In the genomic region with DNA sequence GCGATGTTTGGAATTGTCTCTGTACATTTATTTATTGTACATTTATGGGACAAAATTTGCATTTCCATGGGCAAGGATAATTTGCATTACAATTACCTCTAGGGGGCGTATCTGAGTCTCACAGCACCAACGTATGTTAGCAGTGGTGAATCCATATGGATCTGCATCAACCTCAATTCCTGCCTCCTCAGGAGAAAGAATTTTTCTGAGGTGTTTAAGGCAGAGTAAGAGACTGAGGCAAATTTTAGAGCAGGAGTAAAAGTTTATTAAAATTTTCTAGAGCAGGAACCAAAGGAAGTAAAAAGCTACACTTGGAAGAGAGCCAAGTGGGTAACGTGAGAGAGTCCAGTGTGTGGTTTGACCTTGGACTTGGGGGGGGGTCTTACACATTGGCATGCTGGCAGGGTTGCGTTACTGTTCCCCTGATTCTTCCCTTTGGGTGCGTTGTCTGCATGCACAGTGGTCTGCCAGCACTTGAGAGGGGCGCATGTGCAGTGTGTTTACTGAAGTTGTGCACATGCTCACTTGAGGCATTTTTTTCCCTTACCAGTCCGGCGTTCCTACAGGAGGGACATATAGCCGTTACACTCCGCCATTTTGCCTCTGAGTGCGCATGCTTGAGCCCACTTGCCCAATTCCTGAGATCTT, we compare ENCODE assay signal across 8 cellular contexts. TPM values are rescaled to one million over a fixed set of nuclear protein-coding genes. Genes with fewer than 3 reads are reported as not detected.
DNase-seq lines count a peak whose midpoint lies in the region; ATAC-seq and TF ChIP-seq lines count a peak whose summit lies in the region.

No MANE protein-coding gene starts in this region.

- peak overlapping the region in 2 of 7 donors; percentile 15 to 58 for H3K27ac Mint-ChIP-seq in CD14-positive monocyte

- peaks cover 22% of the 10 kb centered on the region for H3K4me1 Mint-ChIP-seq in CD14-positive monocyte

- no peak overlapping the region for H3K4me3 Mint-ChIP-seq in CD14-positive monocyte

- peak; percentile 83 for TF ChIP-seq CTCF in CD14-positive monocyte (IDR thresholded peaks at IDR 0.05)
- peak; percentile 79 for TF ChIP-seq CTCF in fibroblast of the aortic adventitia (IDR thresholded peaks at IDR 0.05; ENCODE audit: insufficient read depth, low read length)

- intact Hi-C loops in CD14-positive monocyte (cut with micrococcal nuclease) (no loop called here), sciatic nerve (cut with DNase I) (no loop called here)

- H3K36me3 Mint-ChIP-seq in CD14-positive monocyte = peaks cover 3 to 4% of the 10 kb centered on the region in 2 donors

- no peak for DNase-seq in CD14-positive monocyte (ENCODE audit: low spot score)
- peak; percentile 38 for DNase-seq in HT1080 (ENCODE audit: low read depth)
- DNase-seq in RPMI8226 = peak; percentile 60
- DNase-seq in fibroblast of the aortic adventitia (ENCODE audit: low read depth) = peak; percentile 76
- DNase-seq in sciatic nerve (ENCODE audit: low spot score) = no peak
- DNase-seq in activated naive CD4-positive, alpha-beta T cell treated with Interleukin-2 at 50 U/mL for 16 hours = no peak
- no peak for DNase-seq in iPS-NIHi11 (ENCODE audit: low spot score)

- H3K4me3 ChIP-seq in fibroblast of the aortic adventitia (ENCODE audit: low read depth, low read length) = no peak overlapping the region

- no peaks in the 10 kb centered on the region for H3K9me3 Mint-ChIP-seq in CD14-positive monocyte

- ATAC-seq in sciatic nerve (peak; percentile 49), GM19035 (IDR thresholded peaks at IDR 0.05; ENCODE audit: unreplicated experiment) (no peak)

- peaks cover 0 to 4% (median 2%) of the 10 kb centered on the region in 3 donors for H3K27me3 Mint-ChIP-seq in CD14-positive monocyte (ENCODE audit: low read depth in 3 of 3)

RNA-seq across cellular contexts. Expression of a gene that starts 21.0 kb away (rescaled TPM):
- polyA plus RNA-seq in CD14-positive monocyte = 10 to 100 TPM; 44.4 to 60.0 TPM
- 20.4 and 36.1 TPM in 2 replicates for total RNA-seq in HT1080 (2014; rRNA removed; shearing (Covaris generic))
- 58.6 and 70.4 TPM in 2 replicates for polyA plus RNA-seq in HT1080 (2015; cell fraction: cytosol; rRNA removed)
- 72.2 and 72.7 TPM in 2 replicates for polyA plus RNA-seq in HT1080 (2015; cell fraction: nucleus; rRNA removed)
- total RNA-seq in fibroblast of the aortic adventitia (ENCODE audit: low replicate concordance) (24.0 and 47.8 TPM in 2 replicates), sciatic nerve (67.7 TPM)

RNA-seq across cellular contexts. Expression of a gene that starts 45.3 kb away (rescaled TPM):
- polyA plus RNA-seq in CD14-positive monocyte = 100 to 1,000 TPM in 1 of 2 donors, 10 to 100 TPM in 1; 95.8 to 187 TPM
- 66.5 and 75.8 TPM in 2 replicates for total RNA-seq in HT1080 (2014; rRNA removed; shearing (Covaris generic))
- polyA plus RNA-seq in HT1080 (2015; cell fraction: cytosol; rRNA removed) = 84.6 and 86.6 TPM in 2 replicates
- polyA plus RNA-seq in HT1080 (2015; cell fraction: nucleus; rRNA removed) = 263 and 282 TPM in 2 replicates
- total RNA-seq in fibroblast of the aortic adventitia (ENCODE audit: low replicate concordance) (253 and 293 TPM in 2 replicates), sciatic nerve (1,757 TPM)

Comparison
In these comparisons a context has a peak if more than half of its experiments do, and no peak if none do; other contexts are left out.
1. DNase-seq: peak in HT1080 (single experiment), RPMI8226 (single experiment) and fibroblast of the aortic adventitia (single experiment); none in CD14-positive monocyte (single experiment), sciatic nerve (single experiment), activated naive CD4-positive, alpha-beta T cell treated with Interleukin-2 at 50 U/mL for 16 hours (single experiment) and iPS-NIHi11 (single experiment).